Comparison of ENCODE assay signal across 8 cellular contexts in the genomic region with DNA sequence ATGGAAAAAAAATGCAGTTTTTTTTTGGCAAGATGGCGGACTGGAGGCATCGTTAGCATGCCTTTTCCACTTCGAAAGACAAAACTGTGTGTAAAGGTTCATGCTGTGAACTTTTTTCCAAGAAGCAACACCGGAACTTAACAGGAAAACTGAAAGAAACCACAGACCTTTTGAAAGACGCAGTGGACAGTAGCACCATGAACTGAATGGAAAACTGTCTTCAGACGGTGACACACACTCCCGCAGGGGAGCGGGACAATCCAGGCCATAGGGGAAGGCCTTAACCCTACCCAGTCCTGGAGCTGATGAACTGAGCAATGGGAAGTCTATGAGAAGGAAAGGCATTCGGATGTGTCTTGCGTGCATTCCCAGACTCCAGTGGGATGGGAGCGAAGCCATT.
"Had no signal": no experiment of that assay in that cellular context is flagged by ENCODE, and none has a peak within 500 bp of the region (broad histone marks: within the 10 kb centered on the region; RNA-seq: fewer than 3 reads in every experiment).

No MANE protein-coding gene starts in this region.

- H3K27me3 Mint-ChIP-seq: IgD-negative memory B cell had no signal

- DNase-seq: GM23248, GOT3, H7, HFFc6 had no signal

- H3K36me3 ChIP-seq: HAP-1 had no signal

- FAIRE-seq: HTR-8/SVneo had no signal

- ATAC-seq: HCT116 had no signal

- H3K9ac ChIP-seq: GM23248 had no signal

- H3K4me1 ChIP-seq: HAP-1 had no signal

- H3K4me3 ChIP-seq: GM23248, HAP-1 had no signal

- H2AFZ ChIP-seq: GM23248 had no signal
